In the genomic region with DNA sequence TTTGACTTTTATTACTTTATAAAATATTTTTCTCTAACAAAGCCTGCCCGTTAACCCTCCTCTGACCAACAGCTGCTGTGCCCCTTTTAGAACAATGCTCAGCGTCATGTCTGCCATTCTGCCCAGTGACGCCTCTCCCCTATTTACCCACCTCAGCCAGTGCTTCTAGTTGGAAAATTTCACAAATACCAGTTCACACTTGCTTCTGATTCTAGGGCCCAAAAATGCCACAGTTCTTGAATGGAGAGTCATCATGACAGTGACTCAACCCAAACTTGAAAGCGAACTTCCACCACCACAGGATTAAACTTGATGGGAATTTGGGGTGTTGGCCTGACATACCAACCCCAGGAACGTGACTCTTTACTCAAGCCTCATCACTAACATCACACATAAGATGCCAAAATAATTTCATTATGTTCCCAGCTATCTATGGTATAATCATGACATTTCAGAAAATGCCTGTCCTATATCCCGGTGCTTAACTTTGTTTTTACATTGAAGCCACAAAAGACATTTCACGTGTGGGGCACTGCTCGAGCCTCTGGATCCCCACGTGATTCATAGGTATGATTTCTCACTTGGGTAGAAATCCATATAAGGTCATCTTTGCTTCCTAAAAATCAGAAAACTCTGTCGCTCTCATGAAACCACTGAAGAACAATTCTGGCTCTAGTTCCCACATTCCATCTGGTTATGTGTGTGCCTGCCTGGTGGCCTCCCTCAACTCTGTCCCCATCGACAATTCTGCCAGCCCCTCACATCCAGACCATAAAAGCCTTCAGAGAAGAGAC, we compare ENCODE assay signal across 22 cellular contexts.
DNase-seq lines count a peak whose midpoint lies in the region; ATAC-seq and TF ChIP-seq lines count a peak whose summit lies in the region.
"Had no signal": no experiment of that assay in that cellular context is flagged by ENCODE, and none has a peak within 500 bp of the region (broad histone marks: within the 10 kb centered on the region; RNA-seq: fewer than 3 reads in every experiment).

No MANE protein-coding gene starts in this region.

- POLR2A ChIA-PET in MCF 10A (lab: Yijun Ruan, JAX) = interaction anchor here (0.6 to 3.1 kb wide), 21 partner anchors 10 to 1281 kb away, joined by 3 to 36 read pairs (median 5); no protein-coding TSS in a partner anchor

- H3K9me3 Mint-ChIP-seq in MCF 10A (ENCODE audit: unreplicated experiment) (no peaks in the 10 kb centered on the region), endodermal cell (no peaks in the 10 kb centered on the region)
- no peaks in the 10 kb centered on the region for H3K9me3 Mint-ChIP-seq in activated T-cell treated with anti-CD3 and anti-CD28 coated beads, Interleukin-2, amount 50 U/mL, for 72 hours
- H3K9me3 Mint-ChIP-seq: activated CD4-positive, alpha-beta T cell treated with anti-CD3 and anti-CD28 coated beads, Interleukin-2, amount 10 ng/mL, durations not matched to agents 24 days and 14 days; CD4-positive, alpha-beta T cell; stimulated activated memory B cell treated with anti-CD40 and anti-IgM and Interleukin-4, amounts not matched to agents 10 μg/mL and 1 μg/mL and 100 μg/mL, for 72 hours; type B pancreatic cell had no signal

- TF ChIP-seq CTCF in MCF 10A (IDR thresholded peaks at IDR 0.05; ENCODE audit: unreplicated experiment) (no peak), breast epithelium (IDR thresholded peaks at IDR 0.05) (no peak), foreskin keratinocyte (conservative IDR thresholded peaks at IDR 0.05) (no peak), vagina (IDR thresholded peaks at IDR 0.05) (no peak), endodermal cell (conservative IDR thresholded peaks at IDR 0.05) (no peak)

- DNase-seq in MCF 10A (ENCODE audit: unreplicated experiment) = peak; percentile 77
- DNase-seq in breast epithelium (ENCODE audit: low spot score in 2 of 2) = no peak
- DNase-seq in RPMI7951 (ENCODE audit: low read depth) = peak; percentile 66
- DNase-seq in foreskin keratinocyte = peak; percentile 100
- peak in 1 of 2 donors; percentile 70 for DNase-seq in vagina (ENCODE audit: extremely low spot score in 2 of 2)
- DNase-seq in activated T-cell treated with anti-CD3 and anti-CD28 coated beads, Interleukin-2, amount 50 U/mL, for 72 hours = no peak
- no peak for DNase-seq in endodermal cell
- DNase-seq: activated CD4-positive, alpha-beta T cell treated with anti-CD3 and anti-CD28 coated beads, Interleukin-2, amount 10 ng/mL, durations not matched to agents 24 days and 14 days; activated naive CD4-positive, alpha-beta T cell treated with Interleukin-2 at 50 U/mL for 16 hours; aorta; CD4-positive, alpha-beta T cell; DMS79; naive thymus-derived CD8-positive, alpha-beta T cell; NCI-H1048; OCI-M1 had no signal

- no peak overlapping the region for H3K27ac ChIP-seq in breast epithelium
- peak overlapping the region; percentile 87 for H3K27ac ChIP-seq in foreskin keratinocyte
- H3K27ac ChIP-seq in vagina = peak overlapping the region; percentile 43
- H3K27ac ChIP-seq in endodermal cell (ENCODE audit: low read depth, low read length) = no peak overlapping the region
- H3K27ac ChIP-seq: 22Rv1, SK-N-MC had no signal

- no peaks in the 10 kb centered on the region for H3K27me3 ChIP-seq in breast epithelium
- no peaks in the 10 kb centered on the region for H3K27me3 ChIP-seq in foreskin keratinocyte
- no peaks in the 10 kb centered on the region for H3K27me3 ChIP-seq in vagina
- H3K27me3 ChIP-seq in endodermal cell (ENCODE audit: control insufficient read depth, insufficient read depth, low read length, poor library complexity, severe bottlenecking) = peaks cover 34% of the 10 kb centered on the region

- TSS peak; percentile 81 for BruUV-seq in MCF 10A (replicated peaks; lab: Mats Ljungman, UMichigan)

- H3K4me3 ChIP-seq in breast epithelium (no peak overlapping the region), vagina (no peak overlapping the region), endodermal cell (ENCODE audit: low read length) (no peak overlapping the region)
- H3K4me3 ChIP-seq: lung, SK-N-MC had no signal

- H3K27me3 Mint-ChIP-seq in MCF 10A (ENCODE audit: insufficient read depth, unreplicated experiment) (no peaks in the 10 kb centered on the region), endodermal cell (ENCODE audit: insufficient read depth) (peaks cover 9% of the 10 kb centered on the region)
- H3K27me3 Mint-ChIP-seq in activated T-cell treated with anti-CD3 and anti-CD28 coated beads, Interleukin-2, amount 50 U/mL, for 72 hours (ENCODE audit: low read depth) = no peaks in the 10 kb centered on the region
- H3K27me3 Mint-ChIP-seq: activated CD4-positive, alpha-beta T cell treated with anti-CD3 and anti-CD28 coated beads, Interleukin-2, amount 10 ng/mL, durations not matched to agents 24 days and 14 days; CD4-positive, alpha-beta T cell; IgD-negative memory B cell; stimulated activated memory B cell treated with anti-CD40 and anti-IgM and Interleukin-4, amounts not matched to agents 10 μg/mL and 1 μg/mL and 100 μg/mL, for 72 hours had no signal

- 90 to 93% methylated on average over 7 to 11 of the region's 11 CpGs for WGBS in endodermal cell (ENCODE audit: insufficient coverage in 1 of 2, insufficient read length in 1 of 2), 2 experiments

- H3K27ac Mint-ChIP-seq in MCF 10A (ENCODE audit: low read depth, unreplicated experiment) (peak overlapping the region; percentile 98), endodermal cell (no peak overlapping the region)
- H3K27ac Mint-ChIP-seq in activated T-cell treated with anti-CD3 and anti-CD28 coated beads, Interleukin-2, amount 50 U/mL, for 72 hours = no peak overlapping the region
- H3K27ac Mint-ChIP-seq: activated CD4-positive, alpha-beta T cell treated with anti-CD3 and anti-CD28 coated beads, Interleukin-2, amount 10 ng/mL, durations not matched to agents 24 days and 14 days; CD4-positive, alpha-beta T cell; IgD-negative memory B cell; naive thymus-derived CD8-positive, alpha-beta T cell; stimulated activated memory B cell treated with anti-CD40 and anti-IgM and Interleukin-4, amounts not matched to agents 10 μg/mL and 1 μg/mL and 100 μg/mL, for 72 hours; type B pancreatic cell had no signal

- H3K36me3 ChIP-seq in breast epithelium (no peaks in the 10 kb centered on the region), vagina (no peaks in the 10 kb centered on the region), endodermal cell (ENCODE audit: control insufficient read depth, insufficient read depth, low read length) (no peaks in the 10 kb centered on the region)

- H3K9ac ChIP-seq in endodermal cell (ENCODE audit: extremely low read depth, low read length, poor library complexity, severe bottlenecking) = no peak overlapping the region

- TF ChIP-seq POLR2A in breast epithelium (IDR thresholded peaks at IDR 0.05) (no peak), vagina (IDR thresholded peaks at IDR 0.05) (no peak)

- intact Hi-C loops in MCF 10A (cut with micrococcal nuclease) = loop anchor here (2.0 to 5.0 kb wide), 2 partner anchors 54 to 158 kb away; no protein-coding TSS in a partner anchor
- intact Hi-C loops in breast epithelium (cut with DNase I; ENCODE audit: low total_unique reads) = no loop called here
- intact Hi-C loops in vagina (cut with DNase I) = no loop called here

- H3K4me3 Mint-ChIP-seq in MCF 10A (ENCODE audit: unreplicated experiment) (peak overlapping the region; percentile 59), endodermal cell (no peak overlapping the region)
- H3K4me3 Mint-ChIP-seq in activated T-cell treated with anti-CD3 and anti-CD28 coated beads, Interleukin-2, amount 50 U/mL, for 72 hours = no peak overlapping the region
- H3K4me3 Mint-ChIP-seq: activated CD4-positive, alpha-beta T cell treated with anti-CD3 and anti-CD28 coated beads, Interleukin-2, amount 10 ng/mL, durations not matched to agents 24 days and 14 days; CD4-positive, alpha-beta T cell; IgD-negative memory B cell; naive thymus-derived CD8-positive, alpha-beta T cell; stimulated activated memory B cell treated with anti-CD40 and anti-IgM and Interleukin-4, amounts not matched to agents 10 μg/mL and 1 μg/mL and 100 μg/mL, for 72 hours; type B pancreatic cell had no signal

- H3K9me3 ChIP-seq in breast epithelium (no peaks in the 10 kb centered on the region), vagina (no peaks in the 10 kb centered on the region), endodermal cell (ENCODE audit: control insufficient read depth, low read length) (no peaks in the 10 kb centered on the region)

- peak; percentile 92 for ATAC-seq in foreskin keratinocyte
- ATAC-seq in activated T-cell treated with anti-CD3 and anti-CD28 coated beads, Interleukin-2, amount 50 U/mL, for 72 hours (replicated peaks in 1 of 2) = no peak
- ATAC-seq in GM18520 (IDR thresholded peaks at IDR 0.05; ENCODE audit: unreplicated experiment) = no peak
- ATAC-seq: naive thymus-derived CD8-positive, alpha-beta T cell; stimulated activated memory B cell treated with anti-CD40 and anti-IgM and Interleukin-4, amounts not matched to agents 10 μg/mL and 1 μg/mL and 100 μg/mL, for 72 hours had no signal

- H3K4me1 ChIP-seq in breast epithelium (no peaks in the 10 kb centered on the region), foreskin keratinocyte (peaks cover 18% of the 10 kb centered on the region), vagina (no peaks in the 10 kb centered on the region), endodermal cell (ENCODE audit: control insufficient read depth, insufficient read depth, low read length) (no peaks in the 10 kb centered on the region)

- CTCF ChIA-PET in MCF 10A (lab: Yijun Ruan, JAX) = interaction anchor here (0.5 to 1.0 kb wide), 2 partner anchors 65 to 69 kb away, joined by 4 read pairs; no protein-coding TSS in a partner anchor

- no peaks in the 10 kb centered on the region for H3K36me3 Mint-ChIP-seq in MCF 10A (ENCODE audit: insufficient read depth, unreplicated experiment)
- no peaks in the 10 kb centered on the region for H3K36me3 Mint-ChIP-seq in activated T-cell treated with anti-CD3 and anti-CD28 coated beads, Interleukin-2, amount 50 U/mL, for 72 hours (ENCODE audit: insufficient read depth in 2 of 2)
- no peaks in the 10 kb centered on the region for H3K36me3 Mint-ChIP-seq in endodermal cell (ENCODE audit: low read depth)
- H3K36me3 Mint-ChIP-seq: IgD-negative memory B cell; naive thymus-derived CD8-positive, alpha-beta T cell; stimulated activated memory B cell treated with anti-CD40 and anti-IgM and Interleukin-4, amounts not matched to agents 10 μg/mL and 1 μg/mL and 100 μg/mL, for 72 hours; type B pancreatic cell had no signal

- H3K4me1 Mint-ChIP-seq in MCF 10A (ENCODE audit: insufficient read depth, unreplicated experiment) (peaks cover 20% of the 10 kb centered on the region), endodermal cell (peaks cover 14% of the 10 kb centered on the region)
- H3K4me1 Mint-ChIP-seq in activated T-cell treated with anti-CD3 and anti-CD28 coated beads, Interleukin-2, amount 50 U/mL, for 72 hours (ENCODE audit: low read depth) = no peaks in the 10 kb centered on the region
- H3K4me1 Mint-ChIP-seq: activated CD4-positive, alpha-beta T cell treated with anti-CD3 and anti-CD28 coated beads, Interleukin-2, amount 10 ng/mL, durations not matched to agents 24 days and 14 days; IgD-negative memory B cell; naive thymus-derived CD8-positive, alpha-beta T cell; stimulated activated memory B cell treated with anti-CD40 and anti-IgM and Interleukin-4, amounts not matched to agents 10 μg/mL and 1 μg/mL and 100 μg/mL, for 72 hours had no signal

Comparison
In these comparisons a context has a peak if more than half of its experiments do, and no peak if none do; other contexts are left out.
1. DNase-seq: peak in MCF 10A (single experiment), RPMI7951 (single experiment) and foreskin keratinocyte (2 of 2); none in breast epithelium (0 of 2), activated T-cell treated with anti-CD3 and anti-CD28 coated beads, Interleukin-2, amount 50 U/mL, for 72 hours (0 of 2) and endodermal cell (single experiment).
2. H3K27ac ChIP-seq: peak in foreskin keratinocyte (single experiment) and vagina (single experiment); none in breast epithelium (0 of 2) and endodermal cell (single experiment).